ENCODE assay signal across 10 cellular contexts in genomic region chr15:68389936-68390790, GRCh38. TPM values are rescaled to one million over a fixed set of nuclear protein-coding genes. Genes with fewer than 3 reads are reported as not detected.
DNase-seq lines count a peak whose midpoint lies in the region; ATAC-seq and TF ChIP-seq lines count a peak whose summit lies in the region.
"Had no signal": no experiment of that assay in that cellular context is flagged by ENCODE, and none has a peak within 500 bp of the region (broad histone marks: within the 10 kb centered on the region; RNA-seq: fewer than 3 reads in every experiment).

No MANE protein-coding gene starts in this region.

- H3K9me3 ChIP-seq in SK-N-MC (ENCODE audit: low read depth, low read length), result no peaks in the 10 kb centered on the region

- H3K36me3 ChIP-seq in SK-N-MC (ENCODE audit: insufficient read depth, low read length), result no peaks in the 10 kb centered on the region

- TF ChIP-seq CTCF in GM20000 (IDR thresholded peaks at IDR 0.05; ENCODE audit: extremely low read depth, missing control alignments), result no peak

- H3K27ac ChIP-seq in SK-N-MC, result peak overlapping the region; percentile 2; the same call in 1 of the 2 replicates
- H3K27ac ChIP-seq: hepatocyte had no signal

- peak; percentile 16 to 35 for DNase-seq in AML-193 (lab: John Stamatoyannopoulos, UW)
- DNase-seq in GM20000 (ENCODE audit: low spot score), result peak; percentile 53
- peak; percentile 58 for DNase-seq in SK-N-MC (ENCODE audit: low read depth, low spot score)
- peak; percentile 55 for DNase-seq in glomerular endothelial cell (ENCODE audit: extremely low read depth, low read depth, low spot score)
- DNase-seq in OCI-M2 (lab: John Stamatoyannopoulos, UW; ENCODE audit: unreplicated experiment), result no peak
- no peak for DNase-seq in SW480 (ENCODE audit: low spot score)
- DNase-seq: stimulated activated CD4-positive, alpha-beta T cell treated with anti-CD3 and anti-CD28 coated beads, Interleukin-2, amount 100 ng/mL, for 48 hours had no signal

- H3K4me3 ChIP-seq in SK-N-MC, result peak overlapping the region; percentile 38
- H3K4me3 ChIP-seq: hepatocyte had no signal

- H3K9ac ChIP-seq in SK-N-MC (ENCODE audit: insufficient read length), result no peak overlapping the region

- no peak for ATAC-seq in GM21528 (IDR thresholded peaks at IDR 0.05; ENCODE audit: low FRiP score, unreplicated experiment)
- ATAC-seq in GM18498 (IDR thresholded peaks at IDR 0.05; ENCODE audit: unreplicated experiment), result no peak

RNA-seq across cellular contexts. Expression of gene ITGA11, which starts 41.8 kb away (rescaled TPM):
- 50.8 and 54.2 TPM in 2 replicates for total RNA-seq in glomerular endothelial cell

Comparison
In these comparisons a context has a peak if more than half of its experiments do, and no peak if none do; other contexts are left out.
1. DNase-seq: peak in AML-193 (2 of 2), GM20000 (single experiment), SK-N-MC (single experiment) and glomerular endothelial cell (single experiment); none in OCI-M2 (single experiment) and SW480 (single experiment).